ENCODE assay signal across 16 cellular contexts in the genomic region with DNA sequence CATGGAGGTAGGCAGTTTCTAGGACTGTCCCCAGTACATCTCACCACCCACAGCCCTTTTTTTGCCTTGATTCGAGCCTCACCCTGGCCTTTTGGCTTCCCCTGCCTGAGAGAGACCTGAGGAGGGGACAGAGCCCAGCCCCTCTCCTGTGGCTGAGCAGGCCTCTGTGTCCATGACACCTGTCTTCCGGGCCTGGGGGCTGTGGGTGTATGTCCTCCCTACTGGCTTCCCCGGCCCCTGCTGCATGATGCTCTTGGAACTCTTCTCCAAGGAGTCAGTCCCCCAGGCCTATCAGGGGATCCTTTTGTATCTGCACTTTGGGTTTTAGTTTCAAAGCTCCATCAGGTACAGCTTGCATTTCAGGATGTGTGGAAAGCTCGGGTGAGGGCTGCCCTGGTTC.
DNase-seq lines count a peak whose midpoint lies in the region; ATAC-seq and TF ChIP-seq lines count a peak whose summit lies in the region.
"Had no signal": no experiment of that assay in that cellular context is flagged by ENCODE, and none has a peak within 500 bp of the region (broad histone marks: within the 10 kb centered on the region; RNA-seq: fewer than 3 reads in every experiment).

No MANE protein-coding gene starts in this region.

- no peak overlapping the region for H3K9ac ChIP-seq in stomach smooth muscle (ENCODE audit: low read length in 2 of 2)

- H3K27me3 ChIP-seq in Caco-2 (replicated peaks; ENCODE audit: control insufficient read depth, insufficient read depth, low read length) (no peaks in the 10 kb centered on the region), layer of hippocampus (ENCODE audit: control insufficient read depth, insufficient read depth, low read length) (no peaks in the 10 kb centered on the region), stomach smooth muscle (ENCODE audit: control insufficient read depth in 1 of 2, insufficient read depth in 2 of 2, low read length in 2 of 2) (no peaks in the 10 kb centered on the region)
- H3K27me3 ChIP-seq: BE2C had no signal

- H3K9me3 ChIP-seq in Caco-2 (no peaks in the 10 kb centered on the region), stomach smooth muscle (ENCODE audit: control insufficient read depth in 2 of 2, low read length in 2 of 2) (no peaks in the 10 kb centered on the region)
- H3K9me3 ChIP-seq: BE2C had no signal

- H3K36me3 Mint-ChIP-seq in Caco-2 (ENCODE audit: insufficient read depth, unreplicated experiment): peaks cover 74% of the 10 kb centered on the region
- H3K36me3 Mint-ChIP-seq in activated B cell treated with CpG ODN at 0.5 μM for 24 hours (ENCODE audit: low read depth): peaks cover 54% of the 10 kb centered on the region

- TF ChIP-seq CTCF in Caco-2 (IDR thresholded peaks at IDR 0.05; ENCODE audit: insufficient read depth in 1 of 2, low read depth in 1 of 2, low read length in 1 of 2, severe bottlenecking in 1 of 2, unreplicated experiment in 1 of 2) (no peak), activated B cell treated with CpG ODN at 0.5 μM for 24 hours (IDR thresholded peaks at IDR 0.05) (no peak)

- peak overlapping the region; percentile 89 for H3K27ac Mint-ChIP-seq in Caco-2 (ENCODE audit: unreplicated experiment)
- peak overlapping the region; percentile 41 for H3K27ac Mint-ChIP-seq in activated B cell treated with CpG ODN at 0.5 μM for 24 hours
- H3K27ac Mint-ChIP-seq: activated naive CD4-positive, alpha-beta T cell treated with anti-CD3 and anti-CD28 coated beads, Interleukin-2, amount 10 ng/mL, durations not matched to agents 7 days and 5 days had no signal

- H3K27ac ChIP-seq in layer of hippocampus (ENCODE audit: low read depth, low read length) (peak overlapping the region; percentile 97), stomach smooth muscle (ENCODE audit: low read length) (peak overlapping the region; percentile 37)

- in situ Hi-C loops in ACHN (cut with HindIII; ENCODE audit: low pct_ligation_motif_present, low pct_unique_long_range_greater_than_20kb, low sequenced_read_pairs): no loop called here

- no peaks in the 10 kb centered on the region for H3K9me3 Mint-ChIP-seq in Caco-2 (ENCODE audit: unreplicated experiment)
- no peaks in the 10 kb centered on the region for H3K9me3 Mint-ChIP-seq in activated B cell treated with CpG ODN at 0.5 μM for 24 hours
- H3K9me3 Mint-ChIP-seq: activated naive CD4-positive, alpha-beta T cell treated with anti-CD3 and anti-CD28 coated beads, Interleukin-2, amount 10 ng/mL, durations not matched to agents 7 days and 5 days had no signal

- no peak overlapping the region for H3K4me3 Mint-ChIP-seq in Caco-2 (ENCODE audit: unreplicated experiment)
- H3K4me3 Mint-ChIP-seq in activated B cell treated with CpG ODN at 0.5 μM for 24 hours: no peak overlapping the region
- H3K4me3 Mint-ChIP-seq: activated naive CD4-positive, alpha-beta T cell treated with anti-CD3 and anti-CD28 coated beads, Interleukin-2, amount 10 ng/mL, durations not matched to agents 7 days and 5 days had no signal

- H3K4me3 ChIP-seq in Caco-2 (ENCODE audit: low read depth, low read length) (no peak overlapping the region), stomach smooth muscle (ENCODE audit: low read length in 2 of 2) (no peak overlapping the region)

- intact Hi-C loops in Caco-2 (cut with micrococcal nuclease; ENCODE audit: unreplicated experiment) (loop anchor here (5.0 kb wide), 1 partner anchor 48 kb away; no protein-coding TSS in a partner anchor), activated B cell treated with CpG ODN at 0.5 μM for 24 hours (cut with micrococcal nuclease) (no loop called here)

- DNase-seq in Caco-2: no peak
- no peak for DNase-seq in activated B cell treated with CpG ODN at 0.5 μM for 24 hours
- no peak for DNase-seq in NCI-H774 (lab: John Stamatoyannopoulos, UW)
- DNase-seq in ACHN: no peak
- DNase-seq in Kasumi-1 (lab: John Stamatoyannopoulos, UW): no peak
- DNase-seq: activated naive CD4-positive, alpha-beta T cell treated with anti-CD3 and anti-CD28 coated beads, Interleukin-2, amount 10 ng/mL, durations not matched to agents 7 days and 5 days; BE2C; cerebellar nuclear complex; DND-41; hypothalamus; MV-4-11; NCI-H2227 treated with DMSO at 0.1 percent for 48 hours; small intestine had no signal

- H3K4me1 ChIP-seq in Caco-2 (peaks cover 60% of the 10 kb centered on the region), stomach smooth muscle (ENCODE audit: control insufficient read depth, insufficient read depth, low read length) (peaks cover 62% of the 10 kb centered on the region)

- CTCF ChIA-PET in Caco-2 (lab: Charles Lee) (no interaction called here), activated B cell treated with CpG ODN at 0.5 μM for 24 hours (lab: Charles Lee) (no interaction called here)

- POLR2A ChIA-PET in Caco-2 (lab: Charles Lee): no interaction called here
- POLR2A ChIA-PET in activated B cell treated with CpG ODN at 0.5 μM for 24 hours (lab: Charles Lee): no interaction called here

- ATAC-seq in activated B cell treated with CpG ODN at 0.5 μM for 24 hours (ENCODE audit: low read depth): no peak
- ATAC-seq in GM18511 (IDR thresholded peaks at IDR 0.05; ENCODE audit: unreplicated experiment): no peak

- H3K27me3 Mint-ChIP-seq in Caco-2 (ENCODE audit: insufficient read depth, unreplicated experiment) (no peaks in the 10 kb centered on the region), activated B cell treated with CpG ODN at 0.5 μM for 24 hours (no peaks in the 10 kb centered on the region)

- H3K36me3 ChIP-seq in Caco-2 (ENCODE audit: control insufficient read depth, insufficient read depth, low read length) (peaks cover 1% of the 10 kb centered on the region; the same call in 1 of the 2 replicates), stomach smooth muscle (ENCODE audit: control insufficient read depth in 2 of 2, insufficient read depth in 2 of 2, low read length in 2 of 2) (peaks cover 0 to 3% of the 10 kb centered on the region in 2 donors)
- H3K36me3 ChIP-seq: BE2C had no signal

- no TSS peak for BruUV-seq in Caco-2 (replicated peaks; lab: Mats Ljungman, UMichigan)

- H3K4me1 Mint-ChIP-seq in Caco-2 (ENCODE audit: low read depth, unreplicated experiment): peaks cover 67% of the 10 kb centered on the region
- peaks cover 58% of the 10 kb centered on the region for H3K4me1 Mint-ChIP-seq in activated B cell treated with CpG ODN at 0.5 μM for 24 hours
